ENCODE assay signal across 1 cellular context in genomic region chr11:73306977-73307322, GRCh38.
A peak's percentile ranks its signal among the peaks of the same experiment; 100 is the strongest.
TF ChIP-seq lines count a peak whose summit lies in the region.

No MANE protein-coding gene starts in this region.

TF ChIP-seq in HepG2, 621 proteins besides CTCF, POLR2A, EP300 and RAD21:
- no peak for TF ChIP-seq MXD3 (CRISPR knock-in tag; IDR thresholded peaks at IDR 0.05)
- no peak for TF ChIP-seq ZNF772 (CRISPR knock-in tag; IDR thresholded peaks at IDR 0.05)
- TF ChIP-seq BCLAF1 (IDR thresholded peaks at IDR 0.05), result no peak
- TF ChIP-seq MLX (CRISPR knock-in tag; IDR thresholded peaks at IDR 0.05), result no peak
- TF ChIP-seq NCOR1 (IDR thresholded peaks at IDR 0.05; ENCODE audit: borderline replicate concordance, low read length), result peak; percentile 4; the same call in 1 of the 2 replicates
- 0 out of 2 replicates have a peak, but pooled peaks have one; percentile 38 for TF ChIP-seq ZBTB3 (CRISPR knock-in tag; IDR thresholded peaks at IDR 0.05; ENCODE audit: borderline replicate concordance, low read depth)
- no peak for TF ChIP-seq MED1 (CRISPR knock-in tag; IDR thresholded peaks at IDR 0.05)
- no peak for TF ChIP-seq MXD1 (CRISPR knock-in tag; IDR thresholded peaks at IDR 0.05)
- TF ChIP-seq HMG20A (CRISPR knock-in tag; IDR thresholded peaks at IDR 0.05; ENCODE audit: borderline replicate concordance), result no peak
- TF ChIP-seq POGK (CRISPR knock-in tag; conservative IDR thresholded peaks at IDR 0.05), result 0 out of 2 replicates have a peak, but pooled peaks have one; percentile 11
- 0 out of 2 replicates have a peak, but pooled peaks have one; percentile 5 for TF ChIP-seq ZNF446 (CRISPR knock-in tag; IDR thresholded peaks at IDR 0.05)
- TF ChIP-seq TBX2 (CRISPR knock-in tag; IDR thresholded peaks at IDR 0.05; ENCODE audit: borderline replicate concordance), result no peak
- 0 out of 2 replicates have a peak, but pooled peaks have one; percentile 22 for TF ChIP-seq SATB2 (CRISPR knock-in tag; IDR thresholded peaks at IDR 0.05)
- 0 out of 2 replicates have a peak, but pooled peaks have one; percentile 29 for TF ChIP-seq EEA1 (CRISPR knock-in tag; IDR thresholded peaks at IDR 0.05; ENCODE audit: borderline replicate concordance)
- TF ChIP-seq ZNF496 (CRISPR knock-in tag; IDR thresholded peaks at IDR 0.05; ENCODE audit: insufficient replicate concordance), result no peak
- no peak for TF ChIP-seq SETDB1 (CRISPR knock-in tag; IDR thresholded peaks at IDR 0.05; ENCODE audit: borderline replicate concordance)
- TF ChIP-seq ETV6 (CRISPR knock-in tag; conservative IDR thresholded peaks at IDR 0.05), result no peak
- no peak for TF ChIP-seq MATR3 (CRISPR knock-in tag; IDR thresholded peaks at IDR 0.05)
- peak; percentile 28 for TF ChIP-seq CCAR2 (optimal IDR thresholded peaks at IDR 0.05; ENCODE audit: low read depth, low read length)
